10 cellular contexts compared by ENCODE assay signal in the genomic region with DNA sequence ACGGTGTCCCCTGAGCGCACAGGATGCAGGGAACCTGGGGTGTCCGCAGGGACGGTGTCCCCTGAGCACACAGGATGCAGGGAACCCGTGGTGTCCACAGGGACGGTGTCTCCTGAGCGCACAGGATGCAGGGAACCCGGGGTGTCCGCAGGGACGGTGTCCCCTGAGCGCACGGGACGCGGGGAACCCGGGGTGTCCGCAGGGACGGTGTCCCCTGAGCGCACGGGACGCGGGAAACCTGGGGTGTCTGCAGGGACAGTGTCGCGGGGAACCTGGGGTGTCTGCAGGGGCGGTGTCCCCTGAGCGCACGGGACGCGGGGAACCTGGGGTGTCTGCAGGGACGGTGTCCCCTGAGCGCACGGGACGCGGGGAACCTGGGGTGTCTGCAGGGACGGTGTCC. TPM values are rescaled to one million over a fixed set of nuclear protein-coding genes. Genes with fewer than 3 reads are reported as not detected.
DNase-seq lines count a peak whose midpoint lies in the region; ATAC-seq, FAIRE-seq and TF ChIP-seq lines count a peak whose summit lies in the region.
"Not testable (repeated sequence)": the region's sequence is repeated elsewhere in the genome, so short reads cannot be mapped to it uniquely, and the experiment has no call there.
"Had no signal": no experiment of that assay in that cellular context is flagged by ENCODE, and none has a peak within 500 bp of the region (broad histone marks: within the 10 kb centered on the region; RNA-seq: fewer than 3 reads in every experiment).

No MANE protein-coding gene starts in this region.

- TF ChIP-seq POLR2A in K562 (conservative IDR thresholded peaks at IDR 0.05); HepG2 (IDR thresholded peaks at IDR 0.05; ENCODE audit: insufficient read depth in 1 of 2, low read depth in 2 of 2, low read length in 2 of 2): not testable (repeated sequence)

- H3K14ac ChIP-seq in neuronal stem cell (ENCODE audit: low read length): peak overlapping the region; percentile 38
- not testable (repeated sequence) for H3K14ac ChIP-seq in trophoblast cell (ENCODE audit: low read length)

- not testable (repeated sequence) for H3K27me3 ChIP-seq in K562 (ENCODE audit: control insufficient read depth in 2 of 2, insufficient read depth in 2 of 2, low read length in 2 of 2); right cardiac atrium (ENCODE audit: control insufficient read depth, insufficient read depth); HepG2 (ENCODE audit: control insufficient read depth in 1 of 2, insufficient read depth in 2 of 2, low read length in 2 of 2); neuronal stem cell (ENCODE audit: control insufficient read depth in 3 of 3, insufficient read depth in 3 of 3, low read depth in 1 of 3, low read length in 3 of 3); trophoblast cell (ENCODE audit: insufficient read depth, low read length)

- peak overlapping the region; percentile 44 for H4K12ac ChIP-seq in trophoblast cell (ENCODE audit: low read depth, low read length)

- BruUV-seq in K562 (replicated peaks; lab: Mats Ljungman, UMichigan); HepG2 (replicated peaks; lab: Mats Ljungman, UMichigan): not testable (repeated sequence)

- not testable (repeated sequence) for H2BK12ac ChIP-seq in neuronal stem cell (ENCODE audit: low read length); trophoblast cell (ENCODE audit: low read length)

- not testable (repeated sequence) for H3K27ac ChIP-seq in K562 (ENCODE audit: extremely low read depth, low read depth, low read length); right cardiac atrium (ENCODE audit: low read length); HepG2 (ENCODE audit: extremely low read length, insufficient read depth, low read length); neuronal stem cell (replicated peaks; ENCODE audit: low read length); trophoblast cell (ENCODE audit: low read depth, low read length)

- H2AFZ ChIP-seq in K562 (ENCODE audit: low read depth, low read length); HepG2 (ENCODE audit: low read length); neuronal stem cell (ENCODE audit: low read length); trophoblast cell (ENCODE audit: insufficient read depth, low read length, poor library complexity): not testable (repeated sequence)

- not testable (repeated sequence) for H3K18ac ChIP-seq in neuronal stem cell (ENCODE audit: low read length); trophoblast cell (ENCODE audit: low read length)

- FAIRE-seq in K562 (lab: Jason Lieb, UNC); HepG2 (lab: Jason Lieb, UNC): not testable (repeated sequence)

- H3K4me1 Mint-ChIP-seq in natural killer cell treated with Interleukin-12 subunit alpha and Interleukin-12 subunit beta and Interleukin-15 and Interleukin-18, amount 100 ng/mL, for 72 hours (ENCODE audit: low read depth in 2 of 2): not testable (repeated sequence)

- not testable (repeated sequence) for DNase-seq in K562 (ENCODE audit: extremely low read depth in 1 of 4, low spot score in 3 of 4); HepG2 (ENCODE audit: low spot score); neuronal stem cell (ENCODE audit: low spot score); trophoblast cell
- peak; percentile 12 for DNase-seq in Right ventricle myocardium superior
- DNase-seq in right cardiac atrium: peak in 2 of 3 donors; percentile 18 to 45
- peak; percentile 28 for DNase-seq in natural killer cell treated with Interleukin-12 subunit alpha and Interleukin-12 subunit beta and Interleukin-15 and Interleukin-18, amount 100 ng/mL, for 72 hours (ENCODE audit: low spot score)

- not testable (repeated sequence) for H2BK15ac ChIP-seq in neuronal stem cell (ENCODE audit: low read length)

- not testable (repeated sequence) for TF ChIP-seq EP300 in K562 (IDR thresholded peaks at IDR 0.05; ENCODE audit: low read length); HepG2 (IDR thresholded peaks at IDR 0.05; ENCODE audit: low read depth in 2 of 2, low read length in 2 of 2); HepG2 (CRISPR knock-in tag; IDR thresholded peaks at IDR 0.05; ENCODE audit: borderline replicate concordance)

- H3K9ac ChIP-seq in K562 (ENCODE audit: insufficient read depth in 1 of 2, low read depth in 2 of 2, low read length in 2 of 2); HepG2 (ENCODE audit: insufficient read depth, low read depth, low read length); neuronal stem cell (ENCODE audit: low read depth, low read length, poor library complexity); trophoblast cell (ENCODE audit: low read length): not testable (repeated sequence)

- H3K4ac ChIP-seq in neuronal stem cell (ENCODE audit: low read length); trophoblast cell (ENCODE audit: low read depth, low read length): not testable (repeated sequence)

- H3K4me3 ChIP-seq in K562; right cardiac atrium (ENCODE audit: low read length); HepG2 (replicated peaks in 1 of 3; ENCODE audit: insufficient read depth in 1 of 3, low read depth in 2 of 3, low read length in 3 of 3); trophoblast cell (ENCODE audit: low read depth, low read length): not testable (repeated sequence)
- peak overlapping the region in 1 of 2 donors; percentile 44 for H3K4me3 ChIP-seq in neuronal stem cell (ENCODE audit: low read length in 2 of 2)

- H4K91ac ChIP-seq in neuronal stem cell (ENCODE audit: low read depth, low read length, poor library complexity); trophoblast cell (ENCODE audit: low read depth, low read length): not testable (repeated sequence)

- not testable (repeated sequence) for H3K79me1 ChIP-seq in neuronal stem cell (ENCODE audit: low read depth, low read length); trophoblast cell (ENCODE audit: low read length)

- H4K20me1 ChIP-seq in K562 (replicated peaks; ENCODE audit: control insufficient read depth, insufficient read depth, low read length); HepG2 (ENCODE audit: insufficient read depth, low read length): not testable (repeated sequence)

- POLR2A ChIA-PET in K562 (lab: Yijun Ruan, JAX); HepG2 (lab: Yijun Ruan, JAX): not testable (repeated sequence)

- not testable (repeated sequence) for H3K79me2 ChIP-seq in K562 (ENCODE audit: control insufficient read depth, insufficient read depth, low read length); HepG2 (ENCODE audit: insufficient read depth, low read length); trophoblast cell (ENCODE audit: control insufficient read depth, insufficient read depth, low read length, poor library complexity)

- not testable (repeated sequence) for H4K8ac ChIP-seq in neuronal stem cell (ENCODE audit: low read depth, low read length); trophoblast cell (ENCODE audit: low read depth, low read length)

- not testable (repeated sequence) for H3K4me2 ChIP-seq in K562 (ENCODE audit: insufficient read depth, low read length); HepG2 (ENCODE audit: low read depth, low read length); neuronal stem cell (ENCODE audit: insufficient read depth, low read length, poor library complexity, severe bottlenecking); trophoblast cell (ENCODE audit: low read length)

- H3K27me3 Mint-ChIP-seq in natural killer cell treated with Interleukin-12 subunit alpha and Interleukin-12 subunit beta and Interleukin-15 and Interleukin-18, amount 100 ng/mL, for 72 hours: not testable (repeated sequence)

- H2BK5ac ChIP-seq in neuronal stem cell (ENCODE audit: low read length); trophoblast cell (ENCODE audit: low read depth, low read length, poor library complexity): not testable (repeated sequence)

- H3K36me3 ChIP-seq in K562 (ENCODE audit: control insufficient read depth, insufficient read depth, low read length): peaks cover 72% of the 10 kb centered on the region; the same call in 2 of the 3 replicates
- peaks cover 18 to 48% of the 10 kb centered on the region in 2 experiments for H3K36me3 ChIP-seq in HepG2 (replicated peaks in 1 of 2; ENCODE audit: control insufficient read depth in 1 of 2, insufficient read depth in 2 of 2, low read length in 2 of 2)
- peaks cover 49 to 86% of the 10 kb centered on the region in 2 donors for H3K36me3 ChIP-seq in neuronal stem cell (replicated peaks in 1 of 2; ENCODE audit: control insufficient read depth in 2 of 2, insufficient read depth in 2 of 2, low read length in 2 of 2)
- peaks cover 75 to 81% of the 10 kb centered on the region in 2 experiments for H3K36me3 ChIP-seq in trophoblast cell (ENCODE audit: control insufficient read depth in 1 of 2, insufficient read depth in 2 of 2, low read length in 2 of 2)

- not testable (repeated sequence) for H3K27ac Mint-ChIP-seq in natural killer cell treated with Interleukin-12 subunit alpha and Interleukin-12 subunit beta and Interleukin-15 and Interleukin-18, amount 100 ng/mL, for 72 hours

- H3K23ac ChIP-seq in neuronal stem cell (ENCODE audit: low read depth, low read length, poor library complexity): peak overlapping the region; percentile 55
- H3K23ac ChIP-seq in trophoblast cell (ENCODE audit: low read length): not testable (repeated sequence)

- not testable (repeated sequence) for H2AK5ac ChIP-seq in neuronal stem cell (ENCODE audit: low read depth, low read length); trophoblast cell (ENCODE audit: low read length)

- intact Hi-C loops in K562 (cut with micrococcal nuclease): loop anchor here (10.0 kb wide), 1 partner anchor 52 kb away; a partner anchor contains a TSS
- intact Hi-C loops in Right ventricle myocardium superior (cut with DNase I); right cardiac atrium (cut with DNase I); HepG2 (cut with micrococcal nuclease; ENCODE audit: unreplicated experiment): not testable (repeated sequence)

- not testable (repeated sequence) for TF ChIP-seq CTCF in K562 (IDR thresholded peaks at IDR 0.05 in 2 of 3, conservative IDR thresholded peaks at IDR 0.05 in 1 of 3; ENCODE audit: insufficient read depth in 2 of 3, low read depth in 1 of 3, low read length in 3 of 3); HepG2 (CRISPR knock-in tag; IDR thresholded peaks at IDR 0.05)

- CTCF ChIA-PET in K562 (lab: Yijun Ruan, JAX; ENCODE audit: low intra/inter-chr PET ratio); HepG2 (lab: Yijun Ruan, JAX; ENCODE audit: low intra/inter-chr PET ratio, low total read pairs): not testable (repeated sequence)

- H3K9me3 Mint-ChIP-seq in natural killer cell treated with Interleukin-12 subunit alpha and Interleukin-12 subunit beta and Interleukin-15 and Interleukin-18, amount 100 ng/mL, for 72 hours: not testable (repeated sequence)

- H3K9me3 ChIP-seq in K562 (replicated peaks; ENCODE audit: control insufficient read depth, insufficient read depth, low read depth, low read length); right cardiac atrium (ENCODE audit: control insufficient read depth, low read length); HepG2 (ENCODE audit: low read length); neuronal stem cell (replicated peaks in 1 of 2; ENCODE audit: control insufficient read depth in 2 of 2, insufficient read depth in 1 of 2, low read depth in 1 of 2, low read length in 2 of 2); trophoblast cell (ENCODE audit: insufficient read depth, low read depth, low read length): not testable (repeated sequence)

- in situ Hi-C loops in K562 (cut with MboI); HepG2 (cut with HindIII; ENCODE audit: extremely low pct_ligation_motif_present, low pct_unique_long_range_greater_than_20kb): not testable (repeated sequence)

- TF ChIP-seq RAD21 in K562 (CRISPR knock-in tag; conservative IDR thresholded peaks at IDR 0.05 in 1 of 2, IDR thresholded peaks at IDR 0.05 in 1 of 2); HepG2 (CRISPR knock-in tag; IDR thresholded peaks at IDR 0.05): not testable (repeated sequence)

- 100% methylated on average over 5 of the region's 34 CpGs for WGBS in K562 (ENCODE audit: insufficient coverage, low coverage, missing lambda C conversion rate)
- 97% methylated on average over 31 of the region's 34 CpGs for WGBS in right cardiac atrium
- WGBS in HepG2 (ENCODE audit: low lambda C conversion rate): 99% methylated on average over 31 of the region's 34 CpGs
- no CpG with 5 or more reads among the region's 34 CpGs for WGBS in neuronal stem cell (ENCODE audit: extremely low coverage in 2 of 2, insufficient read length in 2 of 2, insufficient replicate concordance in 1 of 2), 2 donors
- WGBS in trophoblast cell (ENCODE audit: extremely low coverage, insufficient coverage, insufficient read length): no CpG with 5 or more reads among the region's 34 CpGs

- not testable (repeated sequence) for ATAC-seq in K562; Right ventricle myocardium superior (ENCODE audit: poor library complexity); right cardiac atrium; HepG2; natural killer cell treated with Interleukin-12 subunit alpha and Interleukin-12 subunit beta and Interleukin-15 and Interleukin-18, amount 100 ng/mL, for 72 hours

- not testable (repeated sequence) for H3K4me3 Mint-ChIP-seq in natural killer cell treated with Interleukin-12 subunit alpha and Interleukin-12 subunit beta and Interleukin-15 and Interleukin-18, amount 100 ng/mL, for 72 hours

- not testable (repeated sequence) for H3K36me3 Mint-ChIP-seq in natural killer cell treated with Interleukin-12 subunit alpha and Interleukin-12 subunit beta and Interleukin-15 and Interleukin-18, amount 100 ng/mL, for 72 hours

- not testable (repeated sequence) for H3K9me1 ChIP-seq in K562 (ENCODE audit: control insufficient read depth, insufficient read depth, low read length)

- not testable (repeated sequence) for H2BK120ac ChIP-seq in neuronal stem cell (ENCODE audit: low read depth, low read length); trophoblast cell (ENCODE audit: insufficient read depth, low read length, poor library complexity)

- H3K4me1 ChIP-seq in K562 (replicated peaks in 1 of 2; ENCODE audit: control insufficient read depth in 2 of 2, insufficient read depth in 2 of 2, low read length in 2 of 2): peaks cover 0 to 21% of the 10 kb centered on the region in 2 experiments; a peak in 2 of 5 replicates
- H3K4me1 ChIP-seq in right cardiac atrium (ENCODE audit: control insufficient read depth, insufficient read depth, low read length); HepG2 (ENCODE audit: insufficient read depth, low read length); neuronal stem cell (ENCODE audit: control insufficient read depth in 2 of 2, insufficient read depth in 1 of 2, low read depth in 1 of 2, low read length in 2 of 2); trophoblast cell (ENCODE audit: control insufficient read depth in 1 of 2, insufficient read depth in 2 of 2, low read length in 2 of 2): not testable (repeated sequence)

RNA-seq across cellular contexts. Expression of a gene that starts 30.9 kb away (rescaled TPM):
- total RNA-seq in K562 (2011; cell fraction: chromatin; rRNA removed; ENCODE audit: low replicate concordance): 122 and 175 TPM in 2 replicates
- total RNA-seq in K562 (2011; cell fraction: nucleolus; rRNA removed): 123 and 128 TPM in 2 replicates
- 119 and 129 TPM in 2 replicates for total RNA-seq in K562 (2011; cell fraction: nucleoplasm; rRNA removed)
- total RNA-seq in K562 (2014; rRNA removed) (31.3 and 39.9 TPM in 2 replicates), K562 (2014; rRNA removed; fragmentation: Illumina TruSeq; extraction: Trizol) (13.3 and 14.7 TPM in 2 replicates), K562 (2015; rRNA removed; fragmentation: Illumina TruSeq; extraction: Trizol) (19.1 and 20.3 TPM in 2 replicates), K562 (2021) (39.6 and 46.1 TPM in 2 replicates), Right ventricle myocardium superior (20.8 TPM), right cardiac atrium (10 to 100 TPM; 25.0 to 28.6 (median 26.4) TPM), HepG2 (2016; rRNA removed; fragmentation: Illumina TruSeq; extraction: Trizol) (24.2 and 28.6 TPM in 2 replicates)
- polyA plus RNA-seq in K562 (2011; rRNA removed) (37.2 and 42.2 TPM in 2 replicates), K562 (2014; fragmentation: Illumina TruSeq; extraction: Trizol) (18.9 and 20.4 TPM in 2 replicates), K562 (2014; fragmentation: Nextera tagmentation; extraction: Ambion mirVana) (1 to 10 TPM; 2.6 to 4.3 TPM), K562 (2014; rRNA removed) (40.1 and 40.2 TPM in 2 replicates), right cardiac atrium (30.1 TPM), HepG2 (2011; rRNA removed) (66.2 and 80.8 TPM in 2 replicates)
- 35.7 and 39.0 TPM in 2 replicates for polyA plus RNA-seq in K562 (2011; cell fraction: cytosol; rRNA removed)
- polyA plus RNA-seq in K562 (2011; cell fraction: nucleus; rRNA removed): 197 and 242 TPM in 2 replicates
- polyA plus RNA-seq in K562 (2012): 22.9 and 34.4 TPM in 2 replicates
- 25.9 and 30.6 TPM in 2 replicates for polyA minus RNA-seq in K562 (2011; rRNA and poly(A)+ RNA removed)
- polyA minus RNA-seq in K562 (2011; cell fraction: cytosol; rRNA and poly(A)+ RNA removed): 22.7 and 34.9 TPM in 2 replicates
- 74.0 and 79.4 TPM in 2 replicates for polyA minus RNA-seq in K562 (2011; cell fraction: nucleus; rRNA and poly(A)+ RNA removed)
- total RNA-seq in HepG2 (2016; cell fraction: cytosol; rRNA removed; fragmentation: Illumina TruSeq; extraction: Trizol; ENCODE audit: low read depth): 16.2 and 16.7 TPM in 2 replicates
- 22.5 and 27.7 TPM in 2 replicates for total RNA-seq in HepG2 (2016; cell fraction: insoluble cytoplasmic fraction; rRNA removed; fragmentation: Illumina TruSeq; extraction: Trizol)
- 36.9 and 38.9 TPM in 2 replicates for total RNA-seq in HepG2 (2016; cell fraction: membrane; rRNA removed; fragmentation: Illumina TruSeq; extraction: Trizol)
- 40.6 and 42.6 TPM in 2 replicates for total RNA-seq in HepG2 (2016; cell fraction: nucleus; rRNA removed; fragmentation: Illumina TruSeq; extraction: Trizol)
- 32.3 and 37.9 TPM in 2 replicates for polyA plus RNA-seq in HepG2 (2011; cell fraction: cytosol; rRNA removed)
- polyA plus RNA-seq in HepG2 (2011; cell fraction: nucleus; rRNA removed): 406 and 428 TPM in 2 replicates
- 37.8 and 47.7 TPM in 2 replicates for polyA plus RNA-seq in HepG2 (2012)
- polyA plus RNA-seq in HepG2 (2016; cell fraction: cytosol; fragmentation: Illumina TruSeq; extraction: Trizol; ENCODE audit: low read depth): 13.4 and 15.5 TPM in 2 replicates
- polyA plus RNA-seq in HepG2 (2016; cell fraction: insoluble cytoplasmic fraction; fragmentation: Illumina TruSeq; extraction: Trizol; ENCODE audit: low read depth): 20.0 and 26.4 TPM in 2 replicates
- polyA plus RNA-seq in HepG2 (2016; cell fraction: membrane; fragmentation: Illumina TruSeq; extraction: Trizol; ENCODE audit: low read depth): 26.7 and 30.4 TPM in 2 replicates
- 92.0 and 96.8 TPM in 2 replicates for polyA plus RNA-seq in HepG2 (2016; cell fraction: nucleus; fragmentation: Illumina TruSeq; extraction: Trizol; ENCODE audit: insufficient read depth, low read depth)
- polyA minus RNA-seq in HepG2 (2011; rRNA and poly(A)+ RNA removed; ENCODE audit: low replicate concordance): 38.9 and 82.6 TPM in 2 replicates
- 18.1 and 23.5 TPM in 2 replicates for polyA minus RNA-seq in HepG2 (2011; cell fraction: cytosol; rRNA and poly(A)+ RNA removed)
- polyA minus RNA-seq in HepG2 (2011; cell fraction: nucleus; rRNA and poly(A)+ RNA removed): 119 and 121 TPM in 2 replicates
- total RNA-seq in natural killer cell treated with Interleukin-12 subunit alpha and Interleukin-12 subunit beta and Interleukin-15 and Interleukin-18, amount 100 ng/mL, for 72 hours: 10 to 100 TPM; 50.6 to 54.3 TPM
- polyA plus RNA-seq in neuronal stem cell (2013, experiment 1 of 2): 40.8 TPM
- polyA plus RNA-seq in neuronal stem cell (2013, experiment 2 of 2): 42.5 TPM
- polyA plus RNA-seq in trophoblast cell (2013): 63.6 and 66.1 TPM in 2 replicates

RNA-seq across cellular contexts. Expression of a gene that starts 47.6 kb away (rescaled TPM):
- not detected in 2 replicates for total RNA-seq in K562 (2011; cell fraction: chromatin; rRNA removed; ENCODE audit: low replicate concordance)
- total RNA-seq in K562 (2011; cell fraction: nucleolus; rRNA removed): 0.39 TPM in 1 of 2 replicates, not detected in the other
- total RNA-seq in K562 (2011; cell fraction: nucleoplasm; rRNA removed): 0.61 TPM in 1 of 2 replicates, not detected in the other
- total RNA-seq in K562 (2014; rRNA removed): not detected in 2 replicates
- not detected in 2 replicates for total RNA-seq in K562 (2014; rRNA removed; fragmentation: Illumina TruSeq; extraction: Trizol)
- not detected in 2 replicates for total RNA-seq in K562 (2015; rRNA removed; fragmentation: Illumina TruSeq; extraction: Trizol)
- total RNA-seq in K562 (2021): 0.24 and 0.29 TPM in 2 replicates
- not detected in 2 replicates for polyA plus RNA-seq in K562 (2011; rRNA removed)
- polyA plus RNA-seq in K562 (2011; cell fraction: cytosol; rRNA removed): 0.03 and 0.22 TPM in 2 replicates
- polyA plus RNA-seq in K562 (2011; cell fraction: nucleus; rRNA removed): 0.25 and 0.55 TPM in 2 replicates
- polyA plus RNA-seq in K562 (2012): 0.21 and 0.30 TPM in 2 replicates
- not detected in 2 replicates for polyA plus RNA-seq in K562 (2014; fragmentation: Illumina TruSeq; extraction: Trizol)
- not detected for polyA plus RNA-seq in K562 (2014; fragmentation: Nextera tagmentation; extraction: Ambion mirVana)
- 0.18 and 0.41 TPM in 2 replicates for polyA plus RNA-seq in K562 (2014; rRNA removed)
- not detected in 2 replicates for polyA minus RNA-seq in K562 (2011; rRNA and poly(A)+ RNA removed)
- polyA minus RNA-seq in K562 (2011; cell fraction: cytosol; rRNA and poly(A)+ RNA removed): not detected in 2 replicates
- not detected in 2 replicates for polyA minus RNA-seq in K562 (2011; cell fraction: nucleus; rRNA and poly(A)+ RNA removed)
- 14.6 TPM for total RNA-seq in Right ventricle myocardium superior
- total RNA-seq in right cardiac atrium: 10 to 100 TPM; 13.7 to 19.5 (median 16.9) TPM
- 10.6 TPM for polyA plus RNA-seq in right cardiac atrium
- 0.07 TPM in 1 of 2 replicates, not detected in the other for total RNA-seq in HepG2 (2016; rRNA removed; fragmentation: Illumina TruSeq; extraction: Trizol)
- total RNA-seq in HepG2 (2016; cell fraction: cytosol; rRNA removed; fragmentation: Illumina TruSeq; extraction: Trizol; ENCODE audit: low read depth): not detected in 2 replicates
- total RNA-seq in HepG2 (2016; cell fraction: insoluble cytoplasmic fraction; rRNA removed; fragmentation: Illumina TruSeq; extraction: Trizol): 0.09 TPM in 1 of 2 replicates, not detected in the other
- total RNA-seq in HepG2 (2016; cell fraction: membrane; rRNA removed; fragmentation: Illumina TruSeq; extraction: Trizol): not detected in 2 replicates
- 0.62 TPM in 1 of 2 replicates, not detected in the other for total RNA-seq in HepG2 (2016; cell fraction: nucleus; rRNA removed; fragmentation: Illumina TruSeq; extraction: Trizol)
- polyA plus RNA-seq in HepG2 (2011; rRNA removed): 0.17 and 0.22 TPM in 2 replicates
- polyA plus RNA-seq in HepG2 (2011; cell fraction: cytosol; rRNA removed): 0.10 and 0.16 TPM in 2 replicates
- polyA plus RNA-seq in HepG2 (2011; cell fraction: nucleus; rRNA removed): 1.9 and 2.5 TPM in 2 replicates
- 0.21 and 0.29 TPM in 2 replicates for polyA plus RNA-seq in HepG2 (2012)
- 0.07 TPM in 1 of 2 replicates, not detected in the other for polyA plus RNA-seq in HepG2 (2016; cell fraction: cytosol; fragmentation: Illumina TruSeq; extraction: Trizol; ENCODE audit: low read depth)
- not detected in 2 replicates for polyA plus RNA-seq in HepG2 (2016; cell fraction: insoluble cytoplasmic fraction; fragmentation: Illumina TruSeq; extraction: Trizol; ENCODE audit: low read depth)
- polyA plus RNA-seq in HepG2 (2016; cell fraction: membrane; fragmentation: Illumina TruSeq; extraction: Trizol; ENCODE audit: low read depth): not detected in 2 replicates
- 0.53 TPM in 1 of 2 replicates, not detected in the other for polyA plus RNA-seq in HepG2 (2016; cell fraction: nucleus; fragmentation: Illumina TruSeq; extraction: Trizol; ENCODE audit: insufficient read depth, low read depth)
- polyA minus RNA-seq in HepG2 (2011; rRNA and poly(A)+ RNA removed; ENCODE audit: low replicate concordance): 0.12 TPM in 1 of 2 replicates, not detected in the other
- not detected in 2 replicates for polyA minus RNA-seq in HepG2 (2011; cell fraction: cytosol; rRNA and poly(A)+ RNA removed)
- 0.25 and 0.26 TPM in 2 replicates for polyA minus RNA-seq in HepG2 (2011; cell fraction: nucleus; rRNA and poly(A)+ RNA removed)
- 10 to 100 TPM; 10.5 to 15.9 TPM for total RNA-seq in natural killer cell treated with Interleukin-12 subunit alpha and Interleukin-12 subunit beta and Interleukin-15 and Interleukin-18, amount 100 ng/mL, for 72 hours
- 0.81 TPM for polyA plus RNA-seq in neuronal stem cell (2013, experiment 1 of 2)
- 0.57 TPM for polyA plus RNA-seq in neuronal stem cell (2013, experiment 2 of 2)
- polyA plus RNA-seq in trophoblast cell (2013): 1.8 and 2.1 TPM in 2 replicates
- total RNA-seq: Daoy had no signal
- polyA plus RNA-seq: AG04450; CD4-positive, alpha-beta memory T cell had no signal
